Comparison of ENCODE assay signal across 8 cellular contexts in the genomic region with DNA sequence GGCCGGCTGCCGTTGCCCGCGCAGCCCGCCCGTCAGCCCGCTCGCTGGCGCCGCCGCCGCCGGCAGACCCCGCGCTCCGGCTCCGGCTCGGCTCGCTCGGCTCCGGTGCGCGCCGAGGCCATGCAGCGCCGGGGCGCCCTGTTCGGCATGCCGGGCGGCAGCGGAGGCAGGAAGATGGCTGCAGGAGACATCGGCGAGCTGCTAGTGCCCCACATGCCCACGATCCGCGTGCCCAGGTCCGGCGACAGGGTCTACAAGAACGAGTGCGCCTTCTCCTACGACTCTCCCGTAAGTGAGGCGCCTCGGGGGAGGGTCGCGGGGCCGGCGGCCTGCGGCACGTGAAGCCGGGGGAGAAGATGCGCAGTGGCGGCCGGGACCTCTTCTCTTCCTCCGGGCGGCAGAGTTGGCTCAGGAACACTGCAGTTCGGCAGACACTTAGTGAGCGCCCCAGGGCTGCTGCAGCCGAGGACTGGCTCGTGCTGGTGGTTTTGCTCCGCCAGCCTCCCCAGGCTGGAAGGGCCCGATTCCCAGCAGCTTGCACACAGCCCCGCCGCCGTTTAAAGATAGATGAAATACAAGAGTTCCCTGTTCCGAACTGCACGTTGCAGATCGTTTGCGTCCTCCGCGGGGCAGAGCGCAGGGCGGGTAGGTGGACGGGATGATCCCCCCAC. TPM values are rescaled to one million over a fixed set of nuclear protein-coding genes. Genes with fewer than 3 reads are reported as not detected.
DNase-seq lines count a peak whose midpoint lies in the region; ATAC-seq and TF ChIP-seq lines count a peak whose summit lies in the region.

No MANE protein-coding gene starts in this region.

- H3K9me3 Mint-ChIP-seq in CD8-positive, alpha-beta T cell, result no peaks in the 10 kb centered on the region
- H3K9me3 Mint-ChIP-seq in effector memory CD8-positive, alpha-beta T cell, result no peaks in the 10 kb centered on the region

- peak overlapping the region; percentile 90 for H3K27ac Mint-ChIP-seq in CD8-positive, alpha-beta T cell
- H3K27ac Mint-ChIP-seq in effector memory CD8-positive, alpha-beta T cell, result peak overlapping the region; percentile 91 to 93

- peak; percentile 62 for ATAC-seq in CD8-positive, alpha-beta T cell
- ATAC-seq in GM19395 (IDR thresholded peaks at IDR 0.05; ENCODE audit: unreplicated experiment) (peak; percentile 67), HG03520 (IDR thresholded peaks at IDR 0.05; ENCODE audit: unreplicated experiment) (peak; percentile 52)
- peak; percentile 60 for ATAC-seq in effector memory CD8-positive, alpha-beta T cell (replicated peaks)

- peaks cover 31% of the 10 kb centered on the region for H3K4me1 Mint-ChIP-seq in CD8-positive, alpha-beta T cell (ENCODE audit: low read depth)
- peaks cover 21 to 35% of the 10 kb centered on the region in 2 donors for H3K4me1 Mint-ChIP-seq in effector memory CD8-positive, alpha-beta T cell (ENCODE audit: low read depth in 2 of 2)

- intact Hi-C loops in CD8-positive, alpha-beta T cell (cut with DNase I, micrococcal nuclease), result loop anchor here (2.0 to 5.0 kb wide), 6 partner anchors 48 to 1259 kb away; partner anchors contain the start of genes ACTL6A (in 1 of the 2), FXR1 (in 1 of the 2), MRPL47 (in 1 of the 2) and NDUFB5 (in 1 of the 2)

- peak overlapping the region; percentile 30 for H4K8ac ChIP-seq in mesendoderm (ENCODE audit: low read depth, low read length)

- H4K5ac ChIP-seq in mesendoderm (ENCODE audit: low read length), result no peak overlapping the region

- peaks cover 9% of the 10 kb centered on the region for H3K79me1 ChIP-seq in mesendoderm (ENCODE audit: low read length)

- H3K18ac ChIP-seq in mesendoderm (ENCODE audit: low read length), result peak overlapping the region; percentile 96

- WGBS in mesendoderm (ENCODE audit: extremely low coverage, insufficient coverage, low lambda C conversion rate), result no CpG with 5 or more reads among the region's 74 CpGs

- H2AK5ac ChIP-seq in mesendoderm (ENCODE audit: low read length), result no peak overlapping the region

- H3K4me2 ChIP-seq in mesendoderm (ENCODE audit: low read length), result peak overlapping the region; percentile 84

- H3K4me1 ChIP-seq in CD8-positive, alpha-beta T cell (ENCODE audit: insufficient read depth, low read length), result peaks cover 6% of the 10 kb centered on the region
- peaks cover 4% of the 10 kb centered on the region for H3K4me1 ChIP-seq in mesendoderm (ENCODE audit: control insufficient read depth, low read depth, low read length)

- H3K27ac ChIP-seq in CD8-positive, alpha-beta T cell (ENCODE audit: low read depth, low read length), result peak overlapping the region; percentile 67
- H3K27ac ChIP-seq in mesendoderm (ENCODE audit: low read depth, low read length), result peak overlapping the region; percentile 93

- H2BK5ac ChIP-seq in mesendoderm (ENCODE audit: low read length), result peak overlapping the region; percentile 85

- H3K56ac ChIP-seq in mesendoderm (ENCODE audit: low read length), result peak overlapping the region; percentile 99

- CTCF ChIA-PET in CD8-positive, alpha-beta T cell (lab: Charles Lee), result interaction anchor here (0.5 kb wide), 1 partner anchor 8 kb away, joined by 3 read pairs; no protein-coding TSS in a partner anchor

- H3K79me2 ChIP-seq in mesendoderm (ENCODE audit: control insufficient read depth, insufficient read depth, low read length), result peaks cover 26% of the 10 kb centered on the region

- H3K9ac ChIP-seq in mesendoderm (ENCODE audit: low read length), result peak overlapping the region; percentile 94

- peak overlapping the region; percentile 91 for H3K23ac ChIP-seq in mesendoderm (ENCODE audit: low read length)

- H3K4me3 Mint-ChIP-seq in CD8-positive, alpha-beta T cell, result peak overlapping the region; percentile 92
- H3K4me3 Mint-ChIP-seq in effector memory CD8-positive, alpha-beta T cell, result peak overlapping the region; percentile 94 to 95

- peak overlapping the region; percentile 50 for H3K4ac ChIP-seq in mesendoderm (ENCODE audit: low read depth, low read length)

- no peaks in the 10 kb centered on the region for H3K36me3 ChIP-seq in CD8-positive, alpha-beta T cell (ENCODE audit: insufficient read depth, low read length)
- H3K36me3 ChIP-seq in mesendoderm (ENCODE audit: control insufficient read depth, insufficient read depth, low read length), result no peaks in the 10 kb centered on the region

- H2BK120ac ChIP-seq in mesendoderm (ENCODE audit: low read depth, low read length), result peak overlapping the region; percentile 63

- no peaks in the 10 kb centered on the region for H3K27me3 Mint-ChIP-seq in CD8-positive, alpha-beta T cell (ENCODE audit: low read depth)
- no peaks in the 10 kb centered on the region for H3K27me3 Mint-ChIP-seq in effector memory CD8-positive, alpha-beta T cell

- POLR2A ChIA-PET in CD8-positive, alpha-beta T cell (lab: Charles Lee), result interaction anchor here (1.3 to 1.9 kb wide), 2 partner anchors 49 to 90 kb away, joined by 4 to 5 read pairs; partner anchors contain the start of genes ACTL6A, MRPL47 and NDUFB5

- peak overlapping the region; percentile 78 for H3K4me3 ChIP-seq in CD8-positive, alpha-beta T cell (ENCODE audit: low read depth, low read length)
- peak overlapping the region; percentile 85 for H3K4me3 ChIP-seq in mesendoderm (ENCODE audit: low read length)

- H3K36me3 Mint-ChIP-seq in CD8-positive, alpha-beta T cell, result peaks cover 8% of the 10 kb centered on the region
- peaks cover 13% of the 10 kb centered on the region for H3K36me3 Mint-ChIP-seq in effector memory CD8-positive, alpha-beta T cell (ENCODE audit: insufficient read depth)

- no peak for TF ChIP-seq CTCF in CD8-positive, alpha-beta T cell (IDR thresholded peaks at IDR 0.05)

- peak; percentile 15 to 79 (median 62) for DNase-seq in CD8-positive, alpha-beta T cell
- DNase-seq in NCI-H748 treated with DMSO at 0.1 percent for 48 hours (lab: John Stamatoyannopoulos, UW) (peak; percentile 31), mesendoderm (peak; percentile 93)
- DNase-seq in activated CD8-positive, alpha-beta memory T cell treated with anti-CD3 and anti-CD28 coated beads for 24 hours, result peak; percentile 89
- peak; percentile 43 to 54 (median 45) for DNase-seq in effector memory CD8-positive, alpha-beta T cell
- peak; percentile 56 for DNase-seq in stimulated activated CD8-positive, alpha-beta memory T cell treated with anti-CD3 and anti-CD28 coated beads, Interleukin-12 subunit alpha, Interleukin-12 subunit beta, amount 100 ng/mL, for 4 hours (ENCODE audit: low read depth)

- H3K9me3 ChIP-seq in CD8-positive, alpha-beta T cell (ENCODE audit: low read length), result no peaks in the 10 kb centered on the region

- H2BK15ac ChIP-seq in mesendoderm (replicated peaks; ENCODE audit: low read depth), result no peak overlapping the region

- no peaks in the 10 kb centered on the region for H3K27me3 ChIP-seq in CD8-positive, alpha-beta T cell (ENCODE audit: insufficient read depth, low read length)
- no peaks in the 10 kb centered on the region for H3K27me3 ChIP-seq in mesendoderm (ENCODE audit: insufficient read depth, low read length, poor library complexity)

RNA-seq across cellular contexts. Expression of gene USP13, which starts 0.4 kb away (rescaled TPM):
- 1 to 10 TPM; 3.0 to 3.3 TPM for total RNA-seq in CD8-positive, alpha-beta T cell
- polyA plus RNA-seq in mesendoderm (2013, experiment 1 of 2), result 11.5 TPM
- 11.9 TPM for polyA plus RNA-seq in mesendoderm (2013, experiment 2 of 2)

RNA-seq across cellular contexts. Expression of gene NDUFB5, which starts 48.6 kb away (rescaled TPM):
- 10 to 100 TPM; 21.0 to 25.6 TPM for total RNA-seq in CD8-positive, alpha-beta T cell
- polyA plus RNA-seq in mesendoderm (2013, experiment 1 of 2), result 69.0 TPM
- 67.1 TPM for polyA plus RNA-seq in mesendoderm (2013, experiment 2 of 2)

RNA-seq across cellular contexts. Expression of gene MRPL47, which starts 48.8 kb away (rescaled TPM):
- total RNA-seq in CD8-positive, alpha-beta T cell, result 10 to 100 TPM; 36.4 to 37.8 TPM
- polyA plus RNA-seq in mesendoderm (2013, experiment 1 of 2), result 133 TPM
- 128 TPM for polyA plus RNA-seq in mesendoderm (2013, experiment 2 of 2)

Comparison
In these comparisons a context has a peak if more than half of its experiments do, and no peak if none do; other contexts are left out.
1. Peak in every context shown above with its lines: DNase-seq, ATAC-seq, H3K4me3 ChIP-seq and H3K27ac ChIP-seq.
2. DNase-seq: peak in every context shown above with its lines; median percentile 93 in mesendoderm; 89 in activated CD8-positive, alpha-beta memory T cell treated with anti-CD3 and anti-CD28 coated beads for 24 hours; 62 in CD8-positive, alpha-beta T cell; 56 in stimulated activated CD8-positive, alpha-beta memory T cell treated with anti-CD3 and anti-CD28 coated beads, Interleukin-12 subunit alpha, Interleukin-12 subunit beta, amount 100 ng/mL, for 4 hours; 45 in effector memory CD8-positive, alpha-beta T cell; 31 in NCI-H748 treated with DMSO at 0.1 percent for 48 hours.